ENCODE assay signal across 1 cellular context in genomic region chr9:127716412-127716811, GRCh38.
TF ChIP-seq lines count a peak whose summit lies in the region.

No MANE protein-coding gene starts in this region.

TF ChIP-seq in SK-N-SH treated with all-trans-retinoic acid at 6 μM for 48 hours, 23 proteins besides CTCF, POLR2A, EP300 and RAD21 (continued from another document):
- TF ChIP-seq ARNTL (CRISPR knock-in tag; IDR thresholded peaks at IDR 0.05; ENCODE audit: borderline replicate concordance, low read depth), result no peak
- TF ChIP-seq ESRRG (CRISPR knock-in tag; IDR thresholded peaks at IDR 0.05), result no peak
- no peak for TF ChIP-seq ZFP3 (CRISPR knock-in tag; IDR thresholded peaks at IDR 0.05)
- no peak for TF ChIP-seq SNAI2 (CRISPR knock-in tag; IDR thresholded peaks at IDR 0.05)
- no peak for TF ChIP-seq ZNF70 (CRISPR knock-in tag; IDR thresholded peaks at IDR 0.05)
- TF ChIP-seq, protein P1, sequence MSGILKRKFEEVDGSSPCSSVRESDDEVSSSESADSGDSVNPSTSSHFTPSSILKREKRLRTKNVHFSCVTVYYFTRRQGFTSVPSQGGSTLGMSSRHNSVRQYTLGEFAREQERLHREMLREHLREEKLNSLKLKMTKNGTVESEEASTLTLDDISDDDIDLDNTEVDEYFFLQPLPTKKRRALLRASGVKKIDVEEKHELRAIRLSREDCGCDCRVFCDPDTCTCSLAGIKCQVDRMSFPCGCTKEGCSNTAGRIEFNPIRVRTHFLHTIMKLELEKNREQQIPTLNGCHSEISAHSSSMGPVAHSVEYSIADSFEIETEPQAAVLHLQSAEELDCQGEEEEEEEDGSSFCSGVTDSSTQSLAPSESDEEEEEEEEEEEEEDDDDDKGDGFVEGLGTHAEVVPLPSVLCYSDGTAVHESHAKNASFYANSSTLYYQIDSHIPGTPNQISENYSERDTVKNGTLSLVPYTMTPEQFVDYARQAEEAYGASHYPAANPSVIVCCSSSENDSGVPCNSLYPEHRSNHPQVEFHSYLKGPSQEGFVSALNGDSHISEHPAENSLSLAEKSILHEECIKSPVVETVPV (CRISPR knock-in tag; IDR thresholded peaks at IDR 0.05), result no peak
- TF ChIP-seq CSDC2 (CRISPR knock-in tag; IDR thresholded peaks at IDR 0.05), result no peak
- no peak for TF ChIP-seq ZFP30 (CRISPR knock-in tag; IDR thresholded peaks at IDR 0.05)
- TF ChIP-seq ZC3H10 (CRISPR knock-in tag; IDR thresholded peaks at IDR 0.05), result no peak
- no peak for TF ChIP-seq TSHZ2 (CRISPR knock-in tag; IDR thresholded peaks at IDR 0.05)
- TF ChIP-seq ISL1 (CRISPR knock-in tag; IDR thresholded peaks at IDR 0.05), result no peak
- TF ChIP-seq PPARA (CRISPR knock-in tag; IDR thresholded peaks at IDR 0.05; ENCODE audit: borderline replicate concordance), result no peak
- TF ChIP-seq TCF4 (CRISPR knock-in tag; IDR thresholded peaks at IDR 0.05; ENCODE audit: borderline replicate concordance), result no peak
- TF ChIP-seq GLIS3 (CRISPR knock-in tag; IDR thresholded peaks at IDR 0.05), result no peak
- TF ChIP-seq CREB5 (CRISPR knock-in tag; IDR thresholded peaks at IDR 0.05; ENCODE audit: low read depth), result no peak
- TF ChIP-seq TOX (CRISPR knock-in tag; IDR thresholded peaks at IDR 0.05; ENCODE audit: borderline replicate concordance), result no peak
